11 cellular contexts compared by ENCODE assay signal in the genomic region with DNA sequence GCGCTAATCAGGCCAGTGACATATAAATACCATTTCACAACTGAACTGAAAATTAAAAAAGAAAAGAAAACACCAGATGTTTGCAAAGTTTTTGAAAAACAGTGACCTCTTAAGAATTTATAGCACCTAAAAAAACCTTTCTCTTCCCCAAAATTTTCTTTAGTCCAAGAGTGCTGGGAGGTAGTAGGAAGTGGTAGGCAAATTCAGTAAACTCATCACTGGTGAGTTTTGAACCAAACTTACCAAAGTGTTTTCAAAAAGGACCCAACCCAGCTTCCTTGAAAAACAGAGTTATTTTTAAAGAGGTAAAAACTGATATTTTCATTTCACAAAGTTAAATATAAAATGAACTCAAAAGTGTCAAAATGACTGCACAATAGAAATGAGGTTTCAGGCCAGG. TPM values are rescaled to one million over a fixed set of nuclear protein-coding genes. Genes with fewer than 3 reads are reported as not detected.
DNase-seq lines count a peak whose midpoint lies in the region; ATAC-seq and TF ChIP-seq lines count a peak whose summit lies in the region.
"Had no signal": no experiment of that assay in that cellular context is flagged by ENCODE, and none has a peak within 500 bp of the region (broad histone marks: within the 10 kb centered on the region; RNA-seq: fewer than 3 reads in every experiment).

No MANE protein-coding gene starts in this region.

- peak overlapping the region; percentile 88 for H3K4me2 ChIP-seq in OCI-LY7 (ENCODE audit: low read length)
- no peak overlapping the region for H3K4me2 ChIP-seq in PC-9

- BruUV-seq in OCI-LY7 (replicated peaks; lab: Mats Ljungman, UMichigan), result no TSS peak
- BruUV-seq in PC-9 (replicated peaks; lab: Mats Ljungman, UMichigan), result no TSS peak

- H3K27me3 Mint-ChIP-seq in natural killer cell (ENCODE audit: low read depth in 2 of 2), result no peaks in the 10 kb centered on the region

- H3K27ac ChIP-seq in OCI-LY7 (ENCODE audit: low read depth, low read length, poor library complexity, severe bottlenecking), result peak overlapping the region; percentile 100
- H3K27ac ChIP-seq in PC-9, result no peak overlapping the region

- peak overlapping the region; percentile 91 for H3K4me3 Mint-ChIP-seq in natural killer cell

- no peaks in the 10 kb centered on the region for H3K36me3 Mint-ChIP-seq in natural killer cell

- peaks cover 43% of the 10 kb centered on the region for H3K36me3 ChIP-seq in OCI-LY7 (ENCODE audit: insufficient read depth, low read length)
- no peaks in the 10 kb centered on the region for H3K36me3 ChIP-seq in PC-9 (ENCODE audit: low read depth)

- H2AFZ ChIP-seq in OCI-LY7 (ENCODE audit: low read length) (no peak overlapping the region), PC-9 (no peak overlapping the region)

- peak overlapping the region; percentile 95 to 99 for H3K27ac Mint-ChIP-seq in natural killer cell

- H3K4me1 Mint-ChIP-seq in natural killer cell, result peaks cover 67 to 72% of the 10 kb centered on the region in 2 donors

- H3K27me3 ChIP-seq in PC-9 (ENCODE audit: insufficient read depth, low read depth), result no peaks in the 10 kb centered on the region

- no peaks in the 10 kb centered on the region for H3K9me3 Mint-ChIP-seq in natural killer cell

- ATAC-seq in GM21825 (IDR thresholded peaks at IDR 0.05; ENCODE audit: unreplicated experiment) (peak; percentile 15), natural killer cell (no peak)

- H3K9me3 ChIP-seq in OCI-LY7 (ENCODE audit: low read length), result no peaks in the 10 kb centered on the region
- no peaks in the 10 kb centered on the region for H3K9me3 ChIP-seq in PC-9 (ENCODE audit: insufficient read depth, low read depth)

- TF ChIP-seq CTCF in OCI-LY7 (conservative IDR thresholded peaks at IDR 0.05; ENCODE audit: low read length), result no peak
- TF ChIP-seq CTCF in natural killer cell (IDR thresholded peaks at IDR 0.05), result no peak
- TF ChIP-seq CTCF in PC-9 (conservative IDR thresholded peaks at IDR 0.05), result no peak
- no peak for TF ChIP-seq CTCF in GM20000 (IDR thresholded peaks at IDR 0.05; ENCODE audit: extremely low read depth, missing control alignments)

- no peaks in the 10 kb centered on the region for H3F3A ChIP-seq in PC-9 (ENCODE audit: insufficient read depth, low read depth)

- no peaks in the 10 kb centered on the region for H4K20me1 ChIP-seq in OCI-LY7 (ENCODE audit: insufficient read depth, low read length)
- H4K20me1 ChIP-seq in PC-9 (ENCODE audit: insufficient read depth), result no peaks in the 10 kb centered on the region

- H3K79me2 ChIP-seq in OCI-LY7 (ENCODE audit: insufficient read depth, low read depth, low read length) (peaks cover 72% of the 10 kb centered on the region), PC-9 (ENCODE audit: low read depth) (no peaks in the 10 kb centered on the region)

- DNase-seq in CD1c-positive myeloid dendritic cell (ENCODE audit: extremely low spot score), result peak; percentile 39
- peak; percentile 57 for DNase-seq in OCI-LY7 (ENCODE audit: low spot score)
- no peak for DNase-seq in natural killer cell
- DNase-seq in PC-9, result no peak
- DNase-seq in activated T-cell treated with anti-CD3 and anti-CD28 coated beads, Interleukin-2, amount 50 U/mL, for 1 hour, result no peak
- no peak for DNase-seq in GM20000 (ENCODE audit: low spot score)
- DNase-seq in NCI-H2029 (lab: John Stamatoyannopoulos, UW), result no peak
- DNase-seq: activated CD4-positive, alpha-beta T cell treated with anti-CD3 and anti-CD28 coated beads for 1 hour; activated naive CD4-positive, alpha-beta T cell treated with anti-CD3 and anti-CD28 coated beads, Interleukin-2, amount 50 U/mL, for 16 hours; effector CD8-positive, alpha-beta T cell had no signal

- CTCF ChIA-PET in OCI-LY7 (lab: Charles Lee; ENCODE audit: unreplicated experiment), result interaction anchor here (0.8 to 1.7 kb wide), 2 partner anchors 15 to 72 kb away, joined by 3 to 6 read pairs; no protein-coding TSS in a partner anchor
- CTCF ChIA-PET in PC-9 (lab: Charles Lee), result no interaction called here

- H3K4me1 ChIP-seq in OCI-LY7 (ENCODE audit: insufficient read depth, low read length, poor library complexity, severe bottlenecking), result peaks cover 98% of the 10 kb centered on the region
- no peaks in the 10 kb centered on the region for H3K4me1 ChIP-seq in PC-9 (replicated peaks; ENCODE audit: insufficient read depth)

- peak overlapping the region; percentile 57 for H3K4me3 ChIP-seq in OCI-LY7 (ENCODE audit: low read depth, low read length, poor library complexity, severe bottlenecking)
- H3K4me3 ChIP-seq in PC-9, result no peak overlapping the region

- intact Hi-C loops in OCI-LY7 (cut with micrococcal nuclease; ENCODE audit: unreplicated experiment), result loop anchor here (5.0 to 10.0 kb wide), 4 partner anchors 413 to 1128 kb away; no protein-coding TSS in a partner anchor
- intact Hi-C loops in natural killer cell (cut with micrococcal nuclease), result loop anchor here (1.0 to 2.0 kb wide), 2 partner anchors 24 to 35 kb away; no protein-coding TSS in a partner anchor
- intact Hi-C loops in PC-9 (cut with micrococcal nuclease; ENCODE audit: unreplicated experiment), result no loop called here

- H3K9me2 ChIP-seq in OCI-LY7 (ENCODE audit: insufficient read depth, low read length) (no peaks in the 10 kb centered on the region), PC-9 (ENCODE audit: insufficient read depth) (no peaks in the 10 kb centered on the region)

- POLR2A ChIA-PET in OCI-LY7 (lab: Charles Lee) (interaction anchor here (1.3 to 3.4 kb wide), 9 partner anchors 9 to 103 kb away, joined by 4 to 22 read pairs (median 8); no protein-coding TSS in a partner anchor), PC-9 (lab: Charles Lee; ENCODE audit: unreplicated experiment) (no interaction called here)

RNA-seq across cellular contexts. Expression of a gene that starts 27.4 kb away (rescaled TPM):
- 18.9 and 21.1 TPM in 2 replicates for total RNA-seq in OCI-LY7 (2014; rRNA removed; shearing (Covaris generic))
- total RNA-seq in OCI-LY7 (2022) (55.3 and 55.6 TPM in 2 replicates), natural killer cell (10 to 100 TPM in 1 of 3 donors, 1 to 10 TPM in 2; 5.5 to 10.5 (median 7.9) TPM), PC-9 (2021) (23.9 and 24.1 TPM in 2 replicates)

RNA-seq across cellular contexts. Expression of a gene that starts 27.5 kb away (rescaled TPM):
- 62.0 and 65.7 TPM in 2 replicates for total RNA-seq in OCI-LY7 (2014; rRNA removed; shearing (Covaris generic))
- total RNA-seq in OCI-LY7 (2022), result 171 and 198 TPM in 2 replicates
- 100 to 1,000 TPM in 2 of 3 donors, 10 to 100 TPM in 1; 93.7 to 131 (median 102) TPM for total RNA-seq in natural killer cell
- total RNA-seq in PC-9 (2021), result 19.5 and 19.7 TPM in 2 replicates

RNA-seq across cellular contexts. Expression of a gene that starts 47.1 kb away (rescaled TPM):
- total RNA-seq in OCI-LY7 (2014; rRNA removed; shearing (Covaris generic)), result 18.5 and 26.0 TPM in 2 replicates
- total RNA-seq in OCI-LY7 (2022), result 47.0 and 48.8 TPM in 2 replicates
- 10 to 100 TPM; 12.3 to 25.4 (median 16.0) TPM for total RNA-seq in natural killer cell
- 27.8 and 31.4 TPM in 2 replicates for total RNA-seq in PC-9 (2021)

RNA-seq across cellular contexts. Expression of a gene that starts 47.2 kb away (rescaled TPM):
- total RNA-seq in OCI-LY7 (2014; rRNA removed; shearing (Covaris generic)), result 2.9 and 5.0 TPM in 2 replicates
- total RNA-seq in OCI-LY7 (2022) (10.5 and 12.7 TPM in 2 replicates), natural killer cell (10 to 100 TPM; 27.3 to 34.3 (median 30.3) TPM), PC-9 (2021) (19.8 and 27.3 TPM in 2 replicates)

Comparison
In these comparisons a context has a peak if more than half of its experiments do, and no peak if none do; other contexts are left out.
1. DNase-seq: peak in CD1c-positive myeloid dendritic cell (single experiment) and OCI-LY7 (single experiment); none in natural killer cell (single experiment), PC-9 (0 of 2), activated T-cell treated with anti-CD3 and anti-CD28 coated beads, Interleukin-2, amount 50 U/mL, for 1 hour (single experiment), GM20000 (single experiment) and NCI-H2029 (single experiment).